1 cellular context compared by ENCODE assay signal in the genomic region with DNA sequence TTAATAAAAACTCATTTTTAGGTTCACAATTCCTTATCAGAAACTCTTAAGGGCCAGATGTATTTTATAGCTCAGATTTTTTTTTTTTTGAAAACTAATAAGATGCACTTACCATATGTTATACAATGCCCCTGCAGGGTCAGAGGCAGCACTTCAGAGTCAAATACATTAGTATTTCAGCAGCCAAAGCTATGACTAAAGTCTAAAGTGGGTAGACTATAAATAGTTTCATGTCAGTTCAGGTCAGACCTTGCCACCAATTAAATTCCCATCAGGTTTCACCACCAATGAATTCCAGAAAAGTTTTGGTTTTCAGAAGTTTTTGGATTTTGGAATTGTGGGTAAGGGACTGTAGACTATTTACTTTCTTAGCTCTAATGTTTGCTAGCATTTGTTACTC.
TF ChIP-seq lines count a peak whose summit lies in the region.

No MANE protein-coding gene starts in this region.

TF ChIP-seq in GM23338, 12 proteins besides CTCF, POLR2A, EP300 and RAD21 (continued from another document):
- TF ChIP-seq, protein P1, sequence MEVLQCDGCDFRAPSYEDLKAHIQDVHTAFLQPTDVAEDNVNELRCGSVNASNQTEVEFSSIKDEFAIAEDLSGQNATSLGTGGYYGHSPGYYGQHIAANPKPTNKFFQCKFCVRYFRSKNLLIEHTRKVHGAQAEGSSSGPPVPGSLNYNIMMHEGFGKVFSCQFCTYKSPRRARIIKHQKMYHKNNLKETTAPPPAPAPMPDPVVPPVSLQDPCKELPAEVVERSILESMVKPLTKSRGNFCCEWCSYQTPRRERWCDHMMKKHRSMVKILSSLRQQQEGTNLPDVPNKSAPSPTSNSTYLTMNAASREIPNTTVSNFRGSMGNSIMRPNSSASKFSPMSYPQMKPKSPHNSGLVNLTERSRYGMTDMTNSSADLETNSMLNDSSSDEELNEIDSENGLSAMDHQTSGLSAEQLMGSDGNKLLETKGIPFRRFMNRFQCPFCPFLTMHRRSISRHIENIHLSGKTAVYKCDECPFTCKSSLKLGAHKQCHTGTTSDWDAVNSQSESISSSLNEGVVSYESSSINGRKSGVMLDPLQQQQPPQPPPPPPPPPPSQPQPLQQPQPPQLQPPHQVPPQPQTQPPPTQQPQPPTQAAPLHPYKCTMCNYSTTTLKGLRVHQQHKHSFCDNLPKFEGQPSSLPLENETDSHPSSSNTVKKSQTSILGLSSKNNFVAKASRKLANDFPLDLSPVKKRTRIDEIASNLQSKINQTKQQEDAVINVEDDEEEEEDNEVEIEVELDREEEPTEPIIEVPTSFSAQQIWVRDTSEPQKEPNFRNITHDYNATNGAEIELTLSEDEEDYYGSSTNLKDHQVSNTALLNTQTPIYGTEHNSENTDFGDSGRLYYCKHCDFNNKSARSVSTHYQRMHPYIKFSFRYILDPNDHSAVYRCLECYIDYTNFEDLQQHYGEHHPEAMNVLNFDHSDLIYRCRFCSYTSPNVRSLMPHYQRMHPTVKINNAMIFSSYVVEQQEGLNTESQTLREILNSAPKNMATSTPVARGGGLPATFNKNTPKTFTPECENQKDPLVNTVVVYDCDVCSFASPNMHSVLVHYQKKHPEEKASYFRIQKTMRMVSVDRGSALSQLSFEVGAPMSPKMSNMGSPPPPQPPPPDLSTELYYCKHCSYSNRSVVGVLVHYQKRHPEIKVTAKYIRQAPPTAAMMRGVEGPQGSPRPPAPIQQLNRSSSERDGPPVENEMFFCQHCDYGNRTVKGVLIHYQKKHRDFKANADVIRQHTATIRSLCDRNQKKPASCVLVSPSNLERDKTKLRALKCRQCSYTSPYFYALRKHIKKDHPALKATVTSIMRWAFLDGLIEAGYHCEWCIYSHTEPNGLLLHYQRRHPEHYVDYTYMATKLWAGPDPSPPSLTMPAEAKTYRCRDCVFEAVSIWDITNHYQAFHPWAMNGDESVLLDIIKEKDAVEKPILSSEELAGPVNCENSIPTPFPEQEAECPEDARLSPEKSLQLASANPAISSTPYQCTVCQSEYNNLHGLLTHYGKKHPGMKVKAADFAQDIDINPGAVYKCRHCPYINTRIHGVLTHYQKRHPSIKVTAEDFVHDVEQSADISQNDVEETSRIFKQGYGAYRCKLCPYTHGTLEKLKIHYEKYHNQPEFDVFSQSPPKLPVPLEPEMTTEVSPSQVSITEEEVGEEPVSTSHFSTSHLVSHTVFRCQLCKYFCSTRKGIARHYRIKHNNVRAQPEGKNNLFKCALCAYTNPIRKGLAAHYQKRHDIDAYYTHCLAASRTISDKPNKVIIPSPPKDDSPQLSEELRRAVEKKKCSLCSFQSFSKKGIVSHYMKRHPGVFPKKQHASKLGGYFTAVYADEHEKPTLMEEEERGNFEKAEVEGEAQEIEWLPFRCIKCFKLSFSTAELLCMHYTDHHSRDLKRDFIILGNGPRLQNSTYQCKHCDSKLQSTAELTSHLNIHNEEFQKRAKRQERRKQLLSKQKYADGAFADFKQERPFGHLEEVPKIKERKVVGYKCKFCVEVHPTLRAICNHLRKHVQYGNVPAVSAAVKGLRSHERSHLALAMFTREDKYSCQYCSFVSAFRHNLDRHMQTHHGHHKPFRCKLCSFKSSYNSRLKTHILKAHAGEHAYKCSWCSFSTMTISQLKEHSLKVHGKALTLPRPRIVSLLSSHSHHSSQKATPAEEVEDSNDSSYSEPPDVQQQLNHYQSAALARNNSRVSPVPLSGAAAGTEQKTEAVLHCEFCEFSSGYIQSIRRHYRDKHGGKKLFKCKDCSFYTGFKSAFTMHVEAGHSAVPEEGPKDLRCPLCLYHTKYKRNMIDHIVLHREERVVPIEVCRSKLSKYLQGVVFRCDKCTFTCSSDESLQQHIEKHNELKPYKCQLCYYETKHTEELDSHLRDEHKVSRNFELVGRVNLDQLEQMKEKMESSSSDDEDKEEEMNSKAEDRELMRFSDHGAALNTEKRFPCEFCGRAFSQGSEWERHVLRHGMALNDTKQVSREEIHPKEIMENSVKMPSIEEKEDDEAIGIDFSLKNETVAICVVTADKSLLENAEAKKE (CRISPR knock-in tag; IDR thresholded peaks at IDR 0.05), result no peak
- TF ChIP-seq CREB1 (CRISPR knock-in tag; IDR thresholded peaks at IDR 0.05; ENCODE audit: low read depth) (no peak), EZH2phosphoT487 (IDR thresholded peaks at IDR 0.05; ENCODE audit: unreplicated experiment) (no peak), JUNB (IDR thresholded peaks at IDR 0.05; ENCODE audit: unreplicated experiment) (no peak)
